ENCODE assay signal across 1 cellular context in the genomic region with DNA sequence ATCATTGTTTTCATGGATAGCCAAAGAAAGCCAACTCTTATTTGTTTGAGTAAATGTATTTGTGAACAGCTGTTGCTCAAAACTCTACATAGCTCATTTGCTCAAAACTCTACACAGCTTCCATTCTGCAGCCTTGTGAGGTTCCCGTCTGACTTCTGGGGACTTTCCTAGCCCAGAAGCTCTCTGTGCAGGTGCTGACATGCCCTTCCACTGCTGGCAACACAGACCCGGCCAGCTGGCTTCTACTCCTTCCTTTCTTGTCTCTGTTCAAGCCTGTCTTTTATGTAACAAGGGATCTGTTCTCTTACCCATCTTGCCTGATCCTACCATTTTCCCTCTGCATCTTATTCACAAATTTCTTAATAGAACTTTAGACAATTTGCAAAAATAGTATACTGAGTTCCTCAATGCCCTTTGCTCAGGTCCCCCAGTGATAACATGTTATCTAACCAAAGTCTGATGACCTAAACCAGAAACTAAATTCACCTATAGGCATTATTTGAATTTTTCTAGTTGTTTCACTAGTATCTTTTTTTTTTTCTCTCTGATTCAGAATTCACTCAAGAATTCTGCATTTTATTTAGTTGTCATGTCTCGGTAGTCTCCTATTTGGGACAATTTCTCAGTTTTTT.
TF ChIP-seq lines count a peak whose summit lies in the region.

No MANE protein-coding gene starts in this region.

TF ChIP-seq in GM12878, 131 proteins besides CTCF, POLR2A, EP300 and RAD21 (continued from another document and continues in another):
- TF ChIP-seq ZBTB4 (CRISPR knock-in tag; IDR thresholded peaks at IDR 0.05), result no peak
- no peak for TF ChIP-seq ESRRA (IDR thresholded peaks at IDR 0.05; ENCODE audit: low read length)
- TF ChIP-seq, protein P1, sequence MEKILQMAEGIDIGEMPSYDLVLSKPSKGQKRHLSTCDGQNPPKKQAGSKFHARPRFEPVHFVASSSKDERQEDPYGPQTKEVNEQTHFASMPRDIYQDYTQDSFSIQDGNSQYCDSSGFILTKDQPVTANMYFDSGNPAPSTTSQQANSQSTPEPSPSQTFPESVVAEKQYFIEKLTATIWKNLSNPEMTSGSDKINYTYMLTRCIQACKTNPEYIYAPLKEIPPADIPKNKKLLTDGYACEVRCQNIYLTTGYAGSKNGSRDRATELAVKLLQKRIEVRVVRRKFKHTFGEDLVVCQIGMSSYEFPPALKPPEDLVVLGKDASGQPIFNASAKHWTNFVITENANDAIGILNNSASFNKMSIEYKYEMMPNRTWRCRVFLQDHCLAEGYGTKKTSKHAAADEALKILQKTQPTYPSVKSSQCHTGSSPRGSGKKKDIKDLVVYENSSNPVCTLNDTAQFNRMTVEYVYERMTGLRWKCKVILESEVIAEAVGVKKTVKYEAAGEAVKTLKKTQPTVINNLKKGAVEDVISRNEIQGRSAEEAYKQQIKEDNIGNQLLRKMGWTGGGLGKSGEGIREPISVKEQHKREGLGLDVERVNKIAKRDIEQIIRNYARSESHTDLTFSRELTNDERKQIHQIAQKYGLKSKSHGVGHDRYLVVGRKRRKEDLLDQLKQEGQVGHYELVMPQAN (conservative IDR thresholded peaks at IDR 0.05), result no peak
- no peak for TF ChIP-seq KAT2A (conservative IDR thresholded peaks at IDR 0.05; ENCODE audit: control insufficient read depth, low read depth, low read length)
- TF ChIP-seq TCF12 (IDR thresholded peaks at IDR 0.05; ENCODE audit: low read depth, low read length), result peak; percentile 86
- TF ChIP-seq GATAD2B (conservative IDR thresholded peaks at IDR 0.05; ENCODE audit: low read depth), result no peak
- no peak for TF ChIP-seq EZH2 (IDR thresholded peaks at IDR 0.05; ENCODE audit: borderline replicate concordance, control insufficient read depth, low read depth, low read length)
- no peak for TF ChIP-seq ASH2L (IDR thresholded peaks at IDR 0.05; ENCODE audit: borderline replicate concordance, low read depth)
- no peak for TF ChIP-seq SMAD1 (IDR thresholded peaks at IDR 0.05; ENCODE audit: low read depth, partially characterized antibody)
- TF ChIP-seq ZNF687 (IDR thresholded peaks at IDR 0.05), result no peak
- peak; percentile 34 for TF ChIP-seq RELA (IDR thresholded peaks at IDR 0.05; ENCODE audit: borderline replicate concordance, partially characterized antibody)
- TF ChIP-seq ZNF592 (IDR thresholded peaks at IDR 0.05), result no peak
- TF ChIP-seq ZBTB40 (IDR thresholded peaks at IDR 0.05; ENCODE audit: borderline replicate concordance), result no peak
- TF ChIP-seq POU2F2 (IDR thresholded peaks at IDR 0.05; ENCODE audit: borderline replicate concordance, low read depth, low read length), result no peak
- no peak for TF ChIP-seq NFXL1 (IDR thresholded peaks at IDR 0.05; ENCODE audit: borderline replicate concordance)
- TF ChIP-seq MTA2 (IDR thresholded peaks at IDR 0.05; ENCODE audit: low read depth), result no peak
- TF ChIP-seq ZSCAN29 (IDR thresholded peaks at IDR 0.05), result no peak
- TF ChIP-seq ATF2 (IDR thresholded peaks at IDR 0.05; ENCODE audit: low read length), result peak; percentile 18; the same call in 1 of the 2 replicates
- TF ChIP-seq, protein P2, sequence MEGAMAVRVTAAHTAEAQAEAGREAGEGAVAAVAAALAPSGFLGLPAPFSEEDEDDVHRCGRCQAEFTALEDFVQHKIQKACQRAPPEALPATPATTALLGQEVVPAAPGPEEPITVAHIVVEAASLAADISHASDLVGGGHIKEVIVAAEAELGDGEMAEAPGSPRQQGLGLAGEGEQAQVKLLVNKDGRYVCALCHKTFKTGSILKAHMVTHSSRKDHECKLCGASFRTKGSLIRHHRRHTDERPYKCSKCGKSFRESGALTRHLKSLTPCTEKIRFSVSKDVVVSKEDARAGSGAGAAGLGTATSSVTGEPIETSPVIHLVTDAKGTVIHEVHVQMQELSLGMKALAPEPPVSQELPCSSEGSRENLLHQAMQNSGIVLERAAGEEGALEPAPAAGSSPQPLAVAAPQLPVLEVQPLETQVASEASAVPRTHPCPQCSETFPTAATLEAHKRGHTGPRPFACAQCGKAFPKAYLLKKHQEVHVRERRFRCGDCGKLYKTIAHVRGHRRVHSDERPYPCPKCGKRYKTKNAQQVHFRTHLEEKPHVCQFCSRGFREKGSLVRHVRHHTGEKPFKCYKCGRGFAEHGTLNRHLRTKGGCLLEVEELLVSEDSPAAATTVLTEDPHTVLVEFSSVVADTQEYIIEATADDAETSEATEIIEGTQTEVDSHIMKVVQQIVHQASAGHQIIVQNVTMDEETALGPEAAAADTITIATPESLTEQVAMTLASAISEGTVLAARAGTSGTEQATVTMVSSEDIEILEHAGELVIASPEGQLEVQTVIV (IDR thresholded peaks at IDR 0.05; ENCODE audit: borderline replicate concordance, partially characterized antibody), result no peak
- no peak for TF ChIP-seq ZNF24 (IDR thresholded peaks at IDR 0.05)
- TF ChIP-seq, protein P3, sequence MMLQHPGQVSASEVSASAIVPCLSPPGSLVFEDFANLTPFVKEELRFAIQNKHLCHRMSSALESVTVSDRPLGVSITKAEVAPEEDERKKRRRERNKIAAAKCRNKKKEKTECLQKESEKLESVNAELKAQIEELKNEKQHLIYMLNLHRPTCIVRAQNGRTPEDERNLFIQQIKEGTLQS (IDR thresholded peaks at IDR 0.05; ENCODE audit: borderline replicate concordance, extremely low read depth, low read depth, low read length), result no peak
- TF ChIP-seq ZNF622 (IDR thresholded peaks at IDR 0.05), result no peak
- TF ChIP-seq ZNF384 (IDR thresholded peaks at IDR 0.05; ENCODE audit: borderline replicate concordance, low read depth, low read length), result no peak
- no peak for TF ChIP-seq MAX (IDR thresholded peaks at IDR 0.05; ENCODE audit: low read depth, low read length)
- TF ChIP-seq NR2C2 (IDR thresholded peaks at IDR 0.05; ENCODE audit: borderline replicate concordance, control insufficient read depth, insufficient read length, low read depth), result no peak
- no peak for TF ChIP-seq FOXK2 (IDR thresholded peaks at IDR 0.05)
- TF ChIP-seq HDGF (IDR thresholded peaks at IDR 0.05), result no peak
